In the genomic region with DNA sequence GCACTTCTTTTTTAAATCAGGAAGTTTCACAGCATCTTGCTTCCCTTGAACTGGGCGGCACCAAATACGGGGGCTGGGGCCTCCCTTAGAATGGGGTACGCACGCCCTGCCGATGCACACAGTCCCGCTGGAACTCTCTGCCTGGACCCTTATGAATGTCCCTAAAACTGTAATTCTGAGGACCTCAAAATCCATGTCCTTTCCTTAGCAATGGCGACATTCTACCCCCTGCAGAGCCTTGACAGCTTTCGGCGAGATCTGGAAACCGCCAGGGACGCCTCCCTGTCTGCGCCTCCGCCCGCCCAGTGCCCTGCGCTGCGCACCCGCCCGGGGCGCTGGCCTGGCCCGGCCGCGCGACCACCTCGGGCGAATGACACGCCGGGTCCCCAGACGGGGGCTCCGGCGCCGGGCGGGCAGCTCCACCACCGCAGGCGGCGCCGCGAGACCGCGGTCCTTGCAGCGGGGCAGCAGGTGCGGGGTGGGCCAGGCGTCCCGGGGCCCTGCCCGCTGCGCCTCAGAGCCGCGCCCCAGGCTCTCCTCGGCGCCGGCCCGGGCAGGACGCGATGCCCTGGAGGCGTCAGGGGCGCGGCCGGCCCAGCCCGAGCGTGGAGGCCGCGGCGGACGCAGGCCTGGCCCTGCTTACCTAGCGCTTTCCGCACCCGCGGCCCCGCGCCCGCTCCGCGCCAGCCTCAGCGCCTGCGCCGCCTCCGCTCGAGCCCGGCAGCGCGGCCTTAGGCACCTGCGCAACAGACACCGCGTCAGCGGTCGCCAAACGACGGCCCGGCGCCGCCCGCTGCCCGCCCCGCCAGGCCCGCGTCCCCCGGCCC, we compare ENCODE assay signal across 8 cellular contexts. TPM values are rescaled to one million over a fixed set of nuclear protein-coding genes. Genes with fewer than 3 reads are reported as not detected.
A peak's percentile ranks its signal among the peaks of the same experiment; 100 is the strongest.
DNase-seq lines count a peak whose midpoint lies in the region; ATAC-seq and TF ChIP-seq lines count a peak whose summit lies in the region.

No MANE protein-coding gene starts in this region.

- intact Hi-C loops in A673 (cut with micrococcal nuclease; ENCODE audit: unreplicated experiment) = loop anchor here (10.0 kb wide), 1 partner anchor 51 kb away; the partner anchor contains the start of genes EME2, MRPS34 and NME3
- intact Hi-C loops in activated T-helper 1 cell treated with anti-CD3 and anti-CD28 coated beads, Interleukin-12 subunit alpha, Interleukin-12 subunit beta, Interleukin-2, Interleukin-4 antibody, amounts not matched to agents 30 ng/mL and 10 ng/mL and 1 ng/mL, durations not matched to agents 14 hours and 24 hours and 36 hours (cut with micrococcal nuclease) = loop anchor here (1.0 to 2.0 kb wide), 5 partner anchors 29 to 214 kb away; partner anchors contain the start of genes CRAMP1, IFT140, MRPS34 and MSRB1

- no peaks in the 10 kb centered on the region for H3K27me3 Mint-ChIP-seq in activated T-helper 1 cell treated with anti-CD3 and anti-CD28 coated beads, Interleukin-12 subunit alpha, Interleukin-12 subunit beta, Interleukin-2, Interleukin-4 antibody, amounts not matched to agents 30 ng/mL and 10 ng/mL and 1 ng/mL, durations not matched to agents 14 hours and 24 hours and 36 hours (ENCODE audit: insufficient read depth)

- peaks cover 26% of the 10 kb centered on the region for H3K4me1 Mint-ChIP-seq in activated T-helper 1 cell treated with anti-CD3 and anti-CD28 coated beads, Interleukin-12 subunit alpha, Interleukin-12 subunit beta, Interleukin-2, Interleukin-4 antibody, amounts not matched to agents 30 ng/mL and 10 ng/mL and 1 ng/mL, durations not matched to agents 14 hours and 24 hours and 36 hours (ENCODE audit: low read depth)

- no peak for TF ChIP-seq POLR2A in GM18505 (IDR thresholded peaks at IDR 0.05; ENCODE audit: borderline replicate concordance, extremely low read depth, insufficient read depth, insufficient read length)
- no peak for TF ChIP-seq POLR2A in tibial nerve (IDR thresholded peaks at IDR 0.05)

- DNase-seq in A673 (ENCODE audit: low spot score) = peak; percentile 59
- DNase-seq in NOMO-1 treated with DMSO at 0.1 percent for 48 hours (lab: John Stamatoyannopoulos, UW; ENCODE audit: unreplicated experiment) = peak; percentile 43
- DNase-seq in activated T-helper 1 cell treated with anti-CD3 and anti-CD28 coated beads, Interleukin-12 subunit alpha, Interleukin-12 subunit beta, Interleukin-2, Interleukin-4 antibody, amounts not matched to agents 30 ng/mL and 10 ng/mL and 1 ng/mL, durations not matched to agents 14 hours and 24 hours and 36 hours (ENCODE audit: low spot score) = peak; percentile 24
- peak; percentile 52 to 78 for DNase-seq in foreskin fibroblast
- no peak for DNase-seq in omental fat pad (ENCODE audit: low spot score)
- DNase-seq in tibial nerve (ENCODE audit: low spot score in 2 of 2) = no peak

- H3K27me3 ChIP-seq in A673 (replicated peaks; ENCODE audit: insufficient read depth, low read depth, low read length, poor library complexity) (no peaks in the 10 kb centered on the region), tibial nerve (no peaks in the 10 kb centered on the region)

- TF ChIP-seq CTCF in A673 (conservative IDR thresholded peaks at IDR 0.05; ENCODE audit: low read depth, low read length) (no peak), foreskin fibroblast (IDR thresholded peaks at IDR 0.05; ENCODE audit: low read depth, low read length) (no peak), omental fat pad (IDR thresholded peaks at IDR 0.05) (no peak), tibial nerve (IDR thresholded peaks at IDR 0.05) (no peak)

- H3K4me3 ChIP-seq in A673 (ENCODE audit: low read depth, low read length, poor library complexity, severe bottlenecking) = peak overlapping the region; percentile 90
- peak overlapping the region; percentile 92 to 97 for H3K4me3 ChIP-seq in foreskin fibroblast (ENCODE audit: low read depth in 1 of 2, low read length in 2 of 2)
- H3K4me3 ChIP-seq in tibial nerve = peak overlapping the region; percentile 42 to 69 (median 57)

- H3K36me3 Mint-ChIP-seq in activated T-helper 1 cell treated with anti-CD3 and anti-CD28 coated beads, Interleukin-12 subunit alpha, Interleukin-12 subunit beta, Interleukin-2, Interleukin-4 antibody, amounts not matched to agents 30 ng/mL and 10 ng/mL and 1 ng/mL, durations not matched to agents 14 hours and 24 hours and 36 hours (ENCODE audit: low read depth) = peaks cover 4% of the 10 kb centered on the region

- CTCF ChIA-PET in A673 (lab: Charles Lee) = interaction anchor here (0.7 kb wide), 1 partner anchor 120 kb away, joined by 4 read pairs; no protein-coding TSS in a partner anchor

- H3K27ac Mint-ChIP-seq in activated T-helper 1 cell treated with anti-CD3 and anti-CD28 coated beads, Interleukin-12 subunit alpha, Interleukin-12 subunit beta, Interleukin-2, Interleukin-4 antibody, amounts not matched to agents 30 ng/mL and 10 ng/mL and 1 ng/mL, durations not matched to agents 14 hours and 24 hours and 36 hours = peak overlapping the region; percentile 77

- H3K9me3 ChIP-seq in A673 (ENCODE audit: low read depth, low read length, poor library complexity, severe bottlenecking) = no peaks in the 10 kb centered on the region
- no peaks in the 10 kb centered on the region for H3K9me3 ChIP-seq in tibial nerve

- peak; percentile 46 for ATAC-seq in GM18505 (IDR thresholded peaks at IDR 0.05; ENCODE audit: unreplicated experiment)
- ATAC-seq in HG02970 (IDR thresholded peaks at IDR 0.05; ENCODE audit: low FRiP score, unreplicated experiment) = peak; percentile 66
- peak; percentile 67 for ATAC-seq in omental fat pad (ENCODE audit: low FRiP score)

- WGBS in tibial nerve, 2 donors = 3 to 5% methylated on average over 41 to 53 of the region's 96 CpGs

- TF ChIP-seq EP300 in tibial nerve (IDR thresholded peaks at IDR 0.05) = no peak

- no TSS peak for BruUV-seq in A673 (replicated peaks; lab: Mats Ljungman, UMichigan)

- POLR2A ChIA-PET in A673 (lab: Charles Lee; ENCODE audit: low non-redundant PET) = no interaction called here

- H3K9me3 Mint-ChIP-seq in activated T-helper 1 cell treated with anti-CD3 and anti-CD28 coated beads, Interleukin-12 subunit alpha, Interleukin-12 subunit beta, Interleukin-2, Interleukin-4 antibody, amounts not matched to agents 30 ng/mL and 10 ng/mL and 1 ng/mL, durations not matched to agents 14 hours and 24 hours and 36 hours = no peaks in the 10 kb centered on the region

- peak overlapping the region; percentile 86 for H3K4me3 Mint-ChIP-seq in activated T-helper 1 cell treated with anti-CD3 and anti-CD28 coated beads, Interleukin-12 subunit alpha, Interleukin-12 subunit beta, Interleukin-2, Interleukin-4 antibody, amounts not matched to agents 30 ng/mL and 10 ng/mL and 1 ng/mL, durations not matched to agents 14 hours and 24 hours and 36 hours

- H3K36me3 ChIP-seq in A673 (ENCODE audit: insufficient read depth, low read length, poor library complexity, severe bottlenecking) = no peaks in the 10 kb centered on the region
- peaks cover 0 to 40% (median 11%) of the 10 kb centered on the region in 3 donors for H3K36me3 ChIP-seq in tibial nerve

- peaks cover 12% of the 10 kb centered on the region for H3K4me1 ChIP-seq in A673 (ENCODE audit: insufficient read depth, low read length, poor library complexity, severe bottlenecking)
- H3K4me1 ChIP-seq in tibial nerve = peaks cover 0 to 63% (median 23%) of the 10 kb centered on the region in 4 donors

- H3K27ac ChIP-seq in A673 (ENCODE audit: low read depth, low read length, poor library complexity, severe bottlenecking) = no peak overlapping the region
- H3K27ac ChIP-seq in tibial nerve = peak overlapping the region in 3 of 4 donors; percentile 36 to 86 (median 81)

RNA-seq across cellular contexts. Expression of gene HAGH, which starts 0.5 kb away (rescaled TPM):
- total RNA-seq in A673 (2021) (14.4 and 23.4 TPM in 2 replicates), omental fat pad (100 to 1,000 TPM in 1 of 4 donors, 10 to 100 TPM in 3; 69.8 to 130 (median 81.5) TPM), tibial nerve (100 to 1,000 TPM in 2 of 4 donors, 10 to 100 TPM in 2; 89.2 to 161 (median 100) TPM)
- total RNA-seq in activated T-helper 1 cell treated with anti-CD3 and anti-CD28 coated beads, Interleukin-12 subunit alpha, Interleukin-12 subunit beta, Interleukin-2, Interleukin-4 antibody, amounts not matched to agents 30 ng/mL and 10 ng/mL and 1 ng/mL, durations not matched to agents 14 hours and 24 hours and 36 hours = 57.8 and 58.7 TPM in 2 replicates

RNA-seq across cellular contexts. Expression of gene FAHD1, which starts 0.9 kb away (rescaled TPM):
- 19.9 and 22.1 TPM in 2 replicates for total RNA-seq in A673 (2021)
- total RNA-seq in activated T-helper 1 cell treated with anti-CD3 and anti-CD28 coated beads, Interleukin-12 subunit alpha, Interleukin-12 subunit beta, Interleukin-2, Interleukin-4 antibody, amounts not matched to agents 30 ng/mL and 10 ng/mL and 1 ng/mL, durations not matched to agents 14 hours and 24 hours and 36 hours = 19.4 and 20.2 TPM in 2 replicates
- 10 to 100 TPM; 32.3 to 46.3 (median 34.1) TPM for total RNA-seq in omental fat pad
- total RNA-seq in tibial nerve = 10 to 100 TPM; 17.5 to 44.1 (median 33.7) TPM

RNA-seq across cellular contexts. Expression of gene IGFALS, which starts 32.6 kb away (rescaled TPM):
- not detected in 2 replicates for total RNA-seq in A673 (2021)
- total RNA-seq in activated T-helper 1 cell treated with anti-CD3 and anti-CD28 coated beads, Interleukin-12 subunit alpha, Interleukin-12 subunit beta, Interleukin-2, Interleukin-4 antibody, amounts not matched to agents 30 ng/mL and 10 ng/mL and 1 ng/mL, durations not matched to agents 14 hours and 24 hours and 36 hours = not detected in 2 replicates
- total RNA-seq in omental fat pad = under 1 TPM in 2 of 4 donors, not detected in 2; 0.19 to 0.50 TPM
- total RNA-seq in tibial nerve = 1 to 10 TPM in 1 of 4 donors, under 1 TPM in 1, not detected in 2; 0.63 to 1.6 TPM

RNA-seq across cellular contexts. Expression of gene NUBP2, which starts 43.3 kb away (rescaled TPM):
- total RNA-seq in A673 (2021) (76.0 and 76.6 TPM in 2 replicates), omental fat pad (10 to 100 TPM; 49.2 to 85.9 (median 60.2) TPM), tibial nerve (10 to 100 TPM; 73.5 to 93.9 (median 87.4) TPM)
- 81.6 and 82.8 TPM in 2 replicates for total RNA-seq in activated T-helper 1 cell treated with anti-CD3 and anti-CD28 coated beads, Interleukin-12 subunit alpha, Interleukin-12 subunit beta, Interleukin-2, Interleukin-4 antibody, amounts not matched to agents 30 ng/mL and 10 ng/mL and 1 ng/mL, durations not matched to agents 14 hours and 24 hours and 36 hours

RNA-seq across cellular contexts. Expression of gene SPSB3, which starts 43.7 kb away (rescaled TPM):
- 15.0 and 20.8 TPM in 2 replicates for total RNA-seq in A673 (2021)
- 30.3 and 30.8 TPM in 2 replicates for total RNA-seq in activated T-helper 1 cell treated with anti-CD3 and anti-CD28 coated beads, Interleukin-12 subunit alpha, Interleukin-12 subunit beta, Interleukin-2, Interleukin-4 antibody, amounts not matched to agents 30 ng/mL and 10 ng/mL and 1 ng/mL, durations not matched to agents 14 hours and 24 hours and 36 hours
- 10 to 100 TPM; 39.5 to 88.1 (median 50.7) TPM for total RNA-seq in omental fat pad
- 100 to 1,000 TPM in 3 of 4 donors, 10 to 100 TPM in 1; 90.7 to 122 (median 112) TPM for total RNA-seq in tibial nerve

Comparison
In these comparisons a context has a peak if more than half of its experiments do, and no peak if none do; other contexts are left out.
1. DNase-seq: peak in A673 (single experiment), NOMO-1 treated with DMSO at 0.1 percent for 48 hours (single experiment), activated T-helper 1 cell treated with anti-CD3 and anti-CD28 coated beads, Interleukin-12 subunit alpha, Interleukin-12 subunit beta, Interleukin-2, Interleukin-4 antibody, amounts not matched to agents 30 ng/mL and 10 ng/mL and 1 ng/mL, durations not matched to agents 14 hours and 24 hours and 36 hours (single experiment) and foreskin fibroblast (2 of 2); none in omental fat pad (single experiment) and tibial nerve (0 of 2).
2. Peak in every context shown above with its lines, with median percentiles within 50 percentile points of each other: H3K4me3 ChIP-seq and ATAC-seq.